18 cellular contexts compared by ENCODE assay signal in genomic region chr5:60703944-60704343, GRCh38. TPM values are rescaled to one million over a fixed set of nuclear protein-coding genes. Genes with fewer than 3 reads are reported as not detected.
DNase-seq lines count a peak whose midpoint lies in the region; FAIRE-seq and TF ChIP-seq lines count a peak whose summit lies in the region.
"Had no signal": no experiment of that assay in that cellular context is flagged by ENCODE, and none has a peak within 500 bp of the region (broad histone marks: within the 10 kb centered on the region; RNA-seq: fewer than 3 reads in every experiment).

No MANE protein-coding gene starts in this region.

- H3K9me3 ChIP-seq in Karpas-422 (ENCODE audit: low read length) (no peaks in the 10 kb centered on the region), smooth muscle cell (replicated peaks; ENCODE audit: low read depth) (no peaks in the 10 kb centered on the region)
- H3K9me3 ChIP-seq: BE2C, HAP-1 had no signal

- no peak overlapping the region for H3K27ac ChIP-seq in Karpas-422 (ENCODE audit: low read length)
- H3K27ac ChIP-seq in smooth muscle cell (ENCODE audit: low read depth), result no peak overlapping the region

- no peaks in the 10 kb centered on the region for H3F3A ChIP-seq in smooth muscle cell (ENCODE audit: low read depth)

- peaks cover 49% of the 10 kb centered on the region for H3K4me1 Mint-ChIP-seq in Calu3 (ENCODE audit: low read depth, unreplicated experiment)

- H2AFZ ChIP-seq in Karpas-422 (ENCODE audit: low read length), result no peak overlapping the region
- no peak overlapping the region for H2AFZ ChIP-seq in smooth muscle cell (ENCODE audit: low read depth)

- peak overlapping the region; percentile 19 for H3K4me3 Mint-ChIP-seq in Calu3 (ENCODE audit: low read depth, unreplicated experiment)

- no peaks in the 10 kb centered on the region for H3K36me3 ChIP-seq in Karpas-422 (ENCODE audit: insufficient read depth, low read length)
- no peaks in the 10 kb centered on the region for H3K36me3 ChIP-seq in smooth muscle cell (ENCODE audit: low read depth)
- H3K36me3 ChIP-seq: BE2C, HAP-1 had no signal

- 95% methylated on average over 2 of the region's 2 CpGs for WGBS in smooth muscle cell (ENCODE audit: low lambda C conversion rate)

- H3K4me1 ChIP-seq in Karpas-422 (ENCODE audit: low read length), result peaks cover 14% of the 10 kb centered on the region
- H3K4me1 ChIP-seq in smooth muscle cell (ENCODE audit: low read depth), result peaks cover 9% of the 10 kb centered on the region

- no peak overlapping the region for H3K4me2 ChIP-seq in Karpas-422 (ENCODE audit: low read depth, low read length, poor library complexity, severe bottlenecking)
- no peak overlapping the region for H3K4me2 ChIP-seq in smooth muscle cell

- intact Hi-C loops in Calu3 (cut with micrococcal nuclease; ENCODE audit: unreplicated experiment), result no loop called here

- FAIRE-seq in GM19239 (lab: Jason Lieb, UNC), result no peak
- FAIRE-seq: D721Med, H1 had no signal

- BruUV-seq in Calu3 (replicated peaks; lab: Mats Ljungman, UMichigan), result no TSS peak

- no peaks in the 10 kb centered on the region for H3K9me3 Mint-ChIP-seq in Calu3 (ENCODE audit: low read depth, unreplicated experiment)
- H3K9me3 Mint-ChIP-seq: CD4-positive, CD25-positive, alpha-beta regulatory T cell; CD8-positive, alpha-beta memory T cell had no signal

- CTCF ChIA-PET in Calu3 (lab: Charles Lee), result interaction anchor here (1.0 to 1.4 kb wide), 4 partner anchors 16 to 140 kb away, joined by 3 to 4 read pairs (median 4); partner anchors contain the start of gene ELOVL7

- no peaks in the 10 kb centered on the region for H3K9me2 ChIP-seq in Karpas-422 (replicated peaks; ENCODE audit: insufficient read depth, low read length)

- H3K9ac ChIP-seq in Karpas-422 (ENCODE audit: low read length), result no peak overlapping the region
- H3K9ac ChIP-seq in smooth muscle cell (ENCODE audit: low read depth), result no peak overlapping the region

- H3K79me2 ChIP-seq in Karpas-422 (ENCODE audit: low read length) (peaks cover 6% of the 10 kb centered on the region), smooth muscle cell (ENCODE audit: low read depth) (no peaks in the 10 kb centered on the region)

- no peak overlapping the region for H3K4me3 ChIP-seq in Karpas-422 (ENCODE audit: low read length)
- H3K4me3 ChIP-seq in epithelial cell of esophagus (ENCODE audit: low read length), result no peak overlapping the region
- H3K4me3 ChIP-seq in smooth muscle cell, result no peak overlapping the region
- H3K4me3 ChIP-seq: HAP-1 had no signal

- H3K27ac Mint-ChIP-seq in Calu3 (ENCODE audit: unreplicated experiment), result peak overlapping the region; percentile 77
- H3K27ac Mint-ChIP-seq: CD4-positive, CD25-positive, alpha-beta regulatory T cell; CD8-positive, alpha-beta memory T cell had no signal

- H3K36me3 Mint-ChIP-seq in Calu3 (ENCODE audit: insufficient read depth, unreplicated experiment), result peaks cover 28% of the 10 kb centered on the region
- H3K36me3 Mint-ChIP-seq: CD4-positive, CD25-positive, alpha-beta regulatory T cell had no signal

- H3K27me3 ChIP-seq in Karpas-422 (ENCODE audit: low read length) (no peaks in the 10 kb centered on the region), smooth muscle cell (ENCODE audit: low read depth) (no peaks in the 10 kb centered on the region)
- H3K27me3 ChIP-seq: BE2C had no signal

- TF ChIP-seq CTCF in Calu3 (IDR thresholded peaks at IDR 0.05; ENCODE audit: unreplicated experiment), result no peak
- no peak for TF ChIP-seq CTCF in epithelial cell of esophagus (IDR thresholded peaks at IDR 0.05; ENCODE audit: insufficient read depth, low read depth, low read length, missing control alignments)
- TF ChIP-seq CTCF in smooth muscle cell (IDR thresholded peaks at IDR 0.05; ENCODE audit: borderline replicate concordance, insufficient read depth, poor library complexity, severe bottlenecking), result no peak

- DNase-seq in Calu3 (peak; percentile 41), Karpas-422 (peak; percentile 27), epithelial cell of esophagus (ENCODE audit: low read depth) (peak; percentile 82), mucosa of gallbladder (ENCODE audit: low spot score) (peak; percentile 49), GM19239 (ENCODE audit: insufficient read length, low spot score) (no peak), ureter (ENCODE audit: low spot score) (no peak), smooth muscle cell (lab: John Stamatoyannopoulos, UW; ENCODE audit: unreplicated experiment) (no peak)
- DNase-seq: ACHN; BE2C; C1 segment of cervical spinal cord; CD4-positive, CD25-positive, alpha-beta regulatory T cell; CD8-positive, alpha-beta memory T cell; COR-L47; DMS79 treated with DMSO at 0.1 percent for 48 hours; GF-D8 had no signal

- H3K27me3 Mint-ChIP-seq in Calu3 (ENCODE audit: unreplicated experiment), result no peaks in the 10 kb centered on the region
- H3K27me3 Mint-ChIP-seq: CD8-positive, alpha-beta memory T cell had no signal

- H4K20me1 ChIP-seq in Karpas-422 (ENCODE audit: insufficient read depth, low read depth, low read length), result no peaks in the 10 kb centered on the region
- no peaks in the 10 kb centered on the region for H4K20me1 ChIP-seq in smooth muscle cell (ENCODE audit: low read depth)

RNA-seq across cellular contexts. Expression of gene DEPDC1B, which starts 4.0 kb away (rescaled TPM):
- total RNA-seq in Calu3 (2022), result 63.1 and 80.7 TPM in 2 replicates
- 17.9 and 22.7 TPM in 2 replicates for total RNA-seq in Karpas-422 (2014; rRNA removed; shearing (Covaris generic); ENCODE audit: low replicate concordance)
- total RNA-seq in mucosa of gallbladder, result 117 TPM
- 0.57 TPM for total RNA-seq in ureter
- total RNA-seq in smooth muscle cell, result 4.2 and 5.8 TPM in 2 replicates
- polyA plus RNA-seq in smooth muscle cell, result 1.1 and 2.7 TPM in 2 replicates

Comparison
In these comparisons a context has a peak if more than half of its experiments do, and no peak if none do; other contexts are left out.
1. DNase-seq: peak in Calu3 (single experiment), Karpas-422 (single experiment), epithelial cell of esophagus (single experiment) and mucosa of gallbladder (single experiment); none in GM19239 (single experiment), ureter (single experiment) and smooth muscle cell (single experiment).